8 cellular contexts compared by ENCODE assay signal in genomic region chr14:103518416-103519042, GRCh38. TPM values are rescaled to one million over a fixed set of nuclear protein-coding genes. Genes with fewer than 3 reads are reported as not detected.
DNase-seq lines count a peak whose midpoint lies in the region; ATAC-seq, FAIRE-seq and TF ChIP-seq lines count a peak whose summit lies in the region.

No MANE protein-coding gene starts in this region.

- peak; percentile 92 for FAIRE-seq in GM12892 (lab: Jason Lieb, UNC)

- TF ChIP-seq CTCF in AG04449 (IDR thresholded peaks at IDR 0.05; ENCODE audit: insufficient read depth, low read length, missing control alignments) (peak; percentile 97), OCI-LY1 (IDR thresholded peaks at IDR 0.05; ENCODE audit: low read length) (peak; percentile 99)

- H3K27ac ChIP-seq in OCI-LY1 (ENCODE audit: low read depth, low read length, poor library complexity, severe bottlenecking), result no peak overlapping the region

- no peaks in the 10 kb centered on the region for H4K20me1 ChIP-seq in OCI-LY1 (ENCODE audit: insufficient read depth, low read length)

- no peak overlapping the region for H3K4me3 ChIP-seq in AG04449 (ENCODE audit: low read depth, low read length)
- no peak overlapping the region for H3K4me3 ChIP-seq in OCI-LY1 (ENCODE audit: low read depth, low read length, poor library complexity, severe bottlenecking)

- TF ChIP-seq POLR2A in GM12892 (IDR thresholded peaks at IDR 0.05; ENCODE audit: low read depth, low read length), result no peak

- no peak overlapping the region for H2AFZ ChIP-seq in OCI-LY1 (ENCODE audit: low read length)

- H3K79me2 ChIP-seq in OCI-LY1 (ENCODE audit: insufficient read depth, low read length), result no peaks in the 10 kb centered on the region

- no peak for ATAC-seq in GM18873 (IDR thresholded peaks at IDR 0.05; ENCODE audit: low FRiP score, unreplicated experiment)
- ATAC-seq in HG02973 (IDR thresholded peaks at IDR 0.05; ENCODE audit: unreplicated experiment), result no peak

- H3K9ac ChIP-seq in OCI-LY1 (ENCODE audit: low read length), result no peak overlapping the region

- no peaks in the 10 kb centered on the region for H3K36me3 ChIP-seq in OCI-LY1 (ENCODE audit: insufficient read depth, low read length)

- CTCF ChIA-PET in AG04449 (lab: Yijun Ruan, JAX), result interaction anchor here (0.7 to 11.0 kb wide), 11 partner anchors 9 to 385 kb away, joined by 3 to 368 read pairs (median 16); partner anchors contain the start of gene TRMT61A

- POLR2A ChIA-PET in AG04449 (lab: Yijun Ruan, JAX), result interaction anchor here (1.1 to 1.3 kb wide), 2 partner anchors 10 to 22 kb away, joined by 4 to 7 read pairs; partner anchors contain the start of gene TRMT61A

- H3K4me1 ChIP-seq in OCI-LY1 (ENCODE audit: insufficient read depth, low read length, severe bottlenecking), result peaks cover 21% of the 10 kb centered on the region

- no peaks in the 10 kb centered on the region for H3K27me3 ChIP-seq in OCI-LY1 (ENCODE audit: insufficient read depth, low read length)

- DNase-seq in AG04449 (ENCODE audit: low read depth, low spot score) (no peak), GM12892 (ENCODE audit: insufficient read length) (peak; percentile 89), head of caudate nucleus (peak in 41 of 42 donors; percentile 67 to 91 (median 82)), pons (ENCODE audit: low spot score) (peak; percentile 61)
- DNase-seq in activated naive CD4-positive, alpha-beta T cell treated with Interleukin-2 at 50 U/mL for 16 hours, result peak; percentile 62

- H3K9me2 ChIP-seq in OCI-LY1 (ENCODE audit: low read depth, low read length), result no peaks in the 10 kb centered on the region

- no peak overlapping the region for H3K4me2 ChIP-seq in OCI-LY1 (ENCODE audit: low read length)

- H3K9me3 ChIP-seq in OCI-LY1 (ENCODE audit: low read length), result no peaks in the 10 kb centered on the region

- intact Hi-C loops in head of caudate nucleus (cut with DNase I), result loop anchor here (2.0 kb wide), 1 partner anchor 26 kb away; no protein-coding TSS in a partner anchor

- H3F3A ChIP-seq in OCI-LY1 (ENCODE audit: insufficient read depth, low read length), result no peaks in the 10 kb centered on the region

RNA-seq across cellular contexts. Expression of gene CKB, which starts 4.1 kb away (rescaled TPM):
- polyA plus RNA-seq in GM12892 (2012; ENCODE audit: missing spikeins), result 15.3 TPM

RNA-seq across cellular contexts. Expression of gene TRMT61A, which starts 10.5 kb away (rescaled TPM):
- polyA plus RNA-seq in GM12892 (2012; ENCODE audit: missing spikeins), result 2.5 TPM

RNA-seq across cellular contexts. Expression of gene BAG5, which starts 43.9 kb away (rescaled TPM):
- polyA plus RNA-seq in GM12892 (2012; ENCODE audit: missing spikeins), result 12.4 TPM

RNA-seq across cellular contexts. Expression of gene COA8, which starts 44.2 kb away (rescaled TPM):
- polyA plus RNA-seq in GM12892 (2012; ENCODE audit: missing spikeins), result 30.8 TPM
